8 cellular contexts compared by ENCODE assay signal in the genomic region with DNA sequence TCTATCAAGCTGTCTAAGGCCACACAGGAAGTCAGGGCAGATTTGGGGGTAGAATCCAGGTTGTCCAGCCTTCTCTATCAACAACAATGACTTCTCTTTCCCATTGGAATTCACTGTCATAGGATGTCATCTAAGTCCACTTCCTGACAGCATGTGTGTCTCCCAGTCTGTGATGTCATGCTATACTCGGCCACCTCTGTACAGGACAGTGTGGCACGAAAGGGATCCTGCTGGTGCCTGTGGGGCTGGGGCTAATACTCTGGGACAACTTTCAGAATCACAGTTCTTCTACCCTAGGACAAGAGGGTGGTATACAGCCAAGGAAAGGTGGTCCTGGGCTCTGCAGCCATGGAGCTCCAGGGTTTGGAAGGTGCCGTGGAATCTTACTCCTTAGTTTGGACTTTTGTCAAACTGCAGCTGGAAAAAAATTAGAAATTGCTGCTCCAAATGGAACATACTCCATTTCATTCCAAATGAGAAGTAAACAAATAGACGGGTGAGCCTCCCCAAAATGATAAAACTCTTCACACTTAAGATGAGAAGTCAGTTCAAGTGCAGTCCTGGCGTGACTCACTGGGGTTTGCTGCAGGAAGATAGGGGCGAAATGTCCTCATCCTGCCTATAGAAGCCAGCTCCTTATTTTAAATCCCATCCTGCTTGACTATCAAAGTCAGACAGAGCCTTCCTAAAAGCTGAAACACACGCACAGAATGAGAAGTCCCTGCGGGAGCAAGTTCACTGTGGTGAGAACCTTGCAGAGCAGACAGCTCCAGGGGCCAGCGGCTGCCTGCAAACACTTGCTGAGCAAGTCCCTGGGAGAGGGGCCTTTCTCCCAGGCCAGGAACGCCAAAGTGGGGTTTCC.
DNase-seq lines count a peak whose midpoint lies in the region; ATAC-seq and TF ChIP-seq lines count a peak whose summit lies in the region.
"Not testable (repeated sequence)": the region's sequence is repeated elsewhere in the genome, so short reads cannot be mapped to it uniquely, and the experiment has no call there.

No MANE protein-coding gene starts in this region.

- not testable (repeated sequence) for H3K36me3 Mint-ChIP-seq in activated CD4-positive, alpha-beta T cell treated with anti-CD3 and anti-CD28 coated beads for 36 hours (ENCODE audit: low read depth); chondrocyte (ENCODE audit: low read depth)

- TF ChIP-seq CTCF in IMR-90 (conservative IDR thresholded peaks at IDR 0.05; ENCODE audit: low read depth, low read length); chondrocyte (IDR thresholded peaks at IDR 0.05); fibroblast of pulmonary artery (IDR thresholded peaks at IDR 0.05; ENCODE audit: low read length, missing control alignments); left ventricle myocardium inferior (IDR thresholded peaks at IDR 0.05; ENCODE audit: borderline replicate concordance); sigmoid colon (IDR thresholded peaks at IDR 0.05): not testable (repeated sequence)

- H3K36me3 ChIP-seq in IMR-90 (ENCODE audit: control insufficient read depth, insufficient read depth, low read length); left ventricle myocardium inferior; mesodermal cell (ENCODE audit: control insufficient read depth, insufficient read depth, low read length); sigmoid colon: not testable (repeated sequence)

- not testable (repeated sequence) for H3K23ac ChIP-seq in IMR-90 (ENCODE audit: low read depth, low read length)

- H4K20me1 ChIP-seq in IMR-90 (ENCODE audit: insufficient read depth, low read length), result not testable (repeated sequence)

- in situ Hi-C loops in IMR-90 (cut with MboI; ENCODE audit: low sequenced_read_pairs), result not testable (repeated sequence)

- not testable (repeated sequence) for H2AK5ac ChIP-seq in IMR-90 (ENCODE audit: low read depth, low read length)

- not testable (repeated sequence) for H2BK5ac ChIP-seq in IMR-90 (ENCODE audit: low read depth, low read length, poor library complexity, severe bottlenecking)

- H3K9me3 Mint-ChIP-seq in activated CD4-positive, alpha-beta T cell treated with anti-CD3 and anti-CD28 coated beads for 36 hours (ENCODE audit: low read depth); chondrocyte (ENCODE audit: low read depth): not testable (repeated sequence)

- not testable (repeated sequence) for H3K27ac Mint-ChIP-seq in activated CD4-positive, alpha-beta T cell treated with anti-CD3 and anti-CD28 coated beads for 36 hours
- H3K27ac Mint-ChIP-seq in chondrocyte (ENCODE audit: unreplicated experiment), result peak overlapping the region; percentile 80

- TF ChIP-seq EP300 in sigmoid colon (IDR thresholded peaks at IDR 0.05), result not testable (repeated sequence)

- H2AFZ ChIP-seq in IMR-90 (replicated peaks; ENCODE audit: low read length, poor library complexity), result not testable (repeated sequence)

- intact Hi-C loops in IMR-90 (cut with micrococcal nuclease); activated CD4-positive, alpha-beta T cell treated with anti-CD3 and anti-CD28 coated beads for 36 hours (cut with DNase I, micrococcal nuclease); left ventricle myocardium inferior (cut with micrococcal nuclease); sigmoid colon (cut with DNase I): not testable (repeated sequence)

- not testable (repeated sequence) for H3K4me1 Mint-ChIP-seq in activated CD4-positive, alpha-beta T cell treated with anti-CD3 and anti-CD28 coated beads for 36 hours; chondrocyte (ENCODE audit: low read depth)

- H3K79me1 ChIP-seq in IMR-90 (ENCODE audit: low read depth in 1 of 2, low read length in 2 of 2), result not testable (repeated sequence)

- H3K18ac ChIP-seq in IMR-90 (ENCODE audit: low read depth, low read length), result not testable (repeated sequence)

- not testable (repeated sequence) for H3K14ac ChIP-seq in IMR-90 (replicated peaks; ENCODE audit: low read depth, low read length)

- H3K27ac ChIP-seq in IMR-90 (ENCODE audit: insufficient read depth, low read length), result peak overlapping the region; percentile 59; the same call in 1 of the 2 replicates
- peak overlapping the region; percentile 66 for H3K27ac ChIP-seq in left ventricle myocardium inferior (replicated peaks)
- H3K27ac ChIP-seq in mesodermal cell (ENCODE audit: low read depth, low read length, severe bottlenecking), result peak overlapping the region; percentile 23
- peak overlapping the region in 3 of 4 donors; percentile 34 to 55 (median 39) for H3K27ac ChIP-seq in sigmoid colon

- not testable (repeated sequence) for H3K9me3 ChIP-seq in IMR-90 (ENCODE audit: control insufficient read depth, insufficient read depth, low read length); left ventricle myocardium inferior (replicated peaks); mesodermal cell (ENCODE audit: control insufficient read depth, low read length); sigmoid colon

- not testable (repeated sequence) for H2BK15ac ChIP-seq in IMR-90 (ENCODE audit: low read depth, low read length)

- not testable (repeated sequence) for H3K27me3 Mint-ChIP-seq in activated CD4-positive, alpha-beta T cell treated with anti-CD3 and anti-CD28 coated beads for 36 hours; chondrocyte (ENCODE audit: low read depth)

- no CpG with 5 or more reads among the region's 10 CpGs for WGBS in IMR-90 (ENCODE audit: extremely low coverage in 2 of 2, insufficient read length in 1 of 2), 2 experiments
- no CpG with 5 or more reads among the region's 10 CpGs for WGBS in mesodermal cell (ENCODE audit: insufficient coverage in 2 of 2), 2 experiments
- 49 to 76% methylated on average over 4 to 5 of the region's 10 CpGs for WGBS in sigmoid colon, 2 donors

- not testable (repeated sequence) for H3K4ac ChIP-seq in IMR-90 (ENCODE audit: low read depth, low read length)

- POLR2A ChIA-PET in IMR-90 (lab: Charles Lee; ENCODE audit: unreplicated experiment); activated CD4-positive, alpha-beta T cell treated with anti-CD3 and anti-CD28 coated beads for 36 hours (lab: Charles Lee): not testable (repeated sequence)

- H3K4me3 Mint-ChIP-seq in activated CD4-positive, alpha-beta T cell treated with anti-CD3 and anti-CD28 coated beads for 36 hours; chondrocyte (ENCODE audit: unreplicated experiment): not testable (repeated sequence)

- not testable (repeated sequence) for H4K5ac ChIP-seq in IMR-90 (ENCODE audit: low read depth, low read length)

- H4K8ac ChIP-seq in IMR-90 (ENCODE audit: low read depth in 2 of 2, low read length in 2 of 2), result not testable (repeated sequence)

- not testable (repeated sequence) for TF ChIP-seq RAD21 in IMR-90 (IDR thresholded peaks at IDR 0.05; ENCODE audit: low read length)

- dilution Hi-C loops in IMR-90 (cut with HindIII; ENCODE audit: low sequenced_read_pairs, unreplicated experiment), result not testable (repeated sequence)

- not testable (repeated sequence) for H3K56ac ChIP-seq in IMR-90 (ENCODE audit: extremely low read depth, insufficient read depth, low read length)

- H2AK9ac ChIP-seq in IMR-90 (replicated peaks; ENCODE audit: low read depth, low read length, poor library complexity), result not testable (repeated sequence)

- H3K9me1 ChIP-seq in IMR-90 (ENCODE audit: insufficient read depth, low read length), result not testable (repeated sequence)

- not testable (repeated sequence) for H3K4me3 ChIP-seq in IMR-90 (ENCODE audit: insufficient read depth, low read depth, low read length); fibroblast of pulmonary artery (replicated peaks; ENCODE audit: low read depth, low read length); left ventricle myocardium inferior; mesodermal cell (ENCODE audit: extremely low read depth, insufficient read depth, low read length, poor library complexity, severe bottlenecking); sigmoid colon

- H3K9ac ChIP-seq in IMR-90 (ENCODE audit: low read depth, low read length), result not testable (repeated sequence)

- ATAC-seq in IMR-90 (ENCODE audit: low read depth), result peak; percentile 53
- peak; percentile 30 for ATAC-seq in activated CD4-positive, alpha-beta T cell treated with anti-CD3 and anti-CD28 coated beads for 36 hours

- DNase-seq in Ammon's horn (ENCODE audit: low spot score) (peak; percentile 1), IMR-90 (peak; percentile 11), fibroblast of pulmonary artery (ENCODE audit: low read depth) (peak; percentile 19), sigmoid colon (peak; percentile 49)
- not testable (repeated sequence) for DNase-seq in activated CD4-positive, alpha-beta T cell treated with anti-CD3 and anti-CD28 coated beads for 36 hours; chondrocyte (ENCODE audit: low spot score); left ventricle myocardium inferior

- H2BK20ac ChIP-seq in IMR-90 (ENCODE audit: low read depth, low read length), result not testable (repeated sequence)

- not testable (repeated sequence) for H3K4me1 ChIP-seq in IMR-90 (ENCODE audit: control insufficient read depth, insufficient read depth, low read length); left ventricle myocardium inferior; mesodermal cell (ENCODE audit: control insufficient read depth, insufficient read depth, low read length, poor library complexity, severe bottlenecking); sigmoid colon

- not testable (repeated sequence) for BruUV-seq in IMR-90 (replicated peaks; lab: Mats Ljungman, UMichigan)

- not testable (repeated sequence) for H3K27me3 ChIP-seq in IMR-90 (ENCODE audit: control insufficient read depth, insufficient read depth, low read length); left ventricle myocardium inferior (ENCODE audit: low read depth); sigmoid colon

- not testable (repeated sequence) for H3K4me2 ChIP-seq in IMR-90 (ENCODE audit: low read depth, low read length)

- not testable (repeated sequence) for H2BK120ac ChIP-seq in IMR-90 (ENCODE audit: low read depth, low read length)

- not testable (repeated sequence) for H4K91ac ChIP-seq in IMR-90 (ENCODE audit: insufficient read depth, low read depth, low read length)

- not testable (repeated sequence) for TF ChIP-seq POLR2A in IMR-90 (IDR thresholded peaks at IDR 0.05; ENCODE audit: low read depth, low read length); sigmoid colon (IDR thresholded peaks at IDR 0.05)

- CTCF ChIA-PET in IMR-90 (lab: Yijun Ruan, JAX); activated CD4-positive, alpha-beta T cell treated with anti-CD3 and anti-CD28 coated beads for 36 hours (lab: Charles Lee): not testable (repeated sequence)
